1 cellular context compared by ENCODE assay signal in the genomic region with DNA sequence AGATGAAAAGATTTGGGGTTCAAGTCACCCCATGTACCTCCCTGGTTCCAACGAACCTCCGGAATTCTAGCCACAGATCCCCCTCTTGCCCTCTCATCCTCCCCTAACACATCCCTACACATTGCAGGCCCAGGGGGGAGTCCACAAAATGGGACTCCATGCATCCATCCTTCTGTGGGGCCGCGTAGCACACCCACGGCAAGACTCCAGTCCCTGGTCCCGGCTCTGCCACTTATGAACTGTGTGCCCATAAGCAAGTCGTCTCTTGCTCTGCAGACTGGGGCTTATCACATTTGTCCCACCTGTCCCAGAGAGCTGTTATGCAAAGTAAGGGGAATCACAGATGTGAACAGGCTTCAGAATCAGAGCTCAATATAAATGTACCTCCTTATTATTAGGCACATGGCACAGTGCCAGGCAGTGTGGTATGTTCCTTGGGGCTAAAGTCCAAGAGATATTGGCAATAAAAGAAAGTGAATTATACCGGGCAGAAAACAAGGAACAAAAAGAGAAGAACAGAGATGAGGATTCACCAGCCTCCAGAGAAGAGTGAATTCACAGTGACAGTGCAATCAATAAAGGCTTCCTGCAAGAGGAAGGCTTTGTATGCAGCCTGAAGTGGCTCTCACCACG.
TF ChIP-seq lines count a peak whose summit lies in the region.

No MANE protein-coding gene starts in this region.

TF ChIP-seq in HCT116, 20 proteins besides CTCF, POLR2A, EP300 and RAD21 (continued from another document):
- TF ChIP-seq, protein P1, sequence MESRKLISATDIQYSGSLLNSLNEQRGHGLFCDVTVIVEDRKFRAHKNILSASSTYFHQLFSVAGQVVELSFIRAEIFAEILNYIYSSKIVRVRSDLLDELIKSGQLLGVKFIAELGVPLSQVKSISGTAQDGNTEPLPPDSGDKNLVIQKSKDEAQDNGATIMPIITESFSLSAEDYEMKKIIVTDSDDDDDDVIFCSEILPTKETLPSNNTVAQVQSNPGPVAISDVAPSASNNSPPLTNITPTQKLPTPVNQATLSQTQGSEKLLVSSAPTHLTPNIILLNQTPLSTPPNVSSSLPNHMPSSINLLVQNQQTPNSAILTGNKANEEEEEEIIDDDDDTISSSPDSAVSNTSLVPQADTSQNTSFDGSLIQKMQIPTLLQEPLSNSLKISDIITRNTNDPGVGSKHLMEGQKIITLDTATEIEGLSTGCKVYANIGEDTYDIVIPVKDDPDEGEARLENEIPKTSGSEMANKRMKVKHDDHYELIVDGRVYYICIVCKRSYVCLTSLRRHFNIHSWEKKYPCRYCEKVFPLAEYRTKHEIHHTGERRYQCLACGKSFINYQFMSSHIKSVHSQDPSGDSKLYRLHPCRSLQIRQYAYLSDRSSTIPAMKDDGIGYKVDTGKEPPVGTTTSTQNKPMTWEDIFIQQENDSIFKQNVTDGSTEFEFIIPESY (IDR thresholded peaks at IDR 0.05; ENCODE audit: extremely low read depth, insufficient replicate concordance, low read length), result no peak
- TF ChIP-seq EZH2phosphoT487 (IDR thresholded peaks at IDR 0.05; ENCODE audit: borderline replicate concordance) (no peak), JUND (IDR thresholded peaks at IDR 0.05) (no peak)
